In the genomic region with DNA sequence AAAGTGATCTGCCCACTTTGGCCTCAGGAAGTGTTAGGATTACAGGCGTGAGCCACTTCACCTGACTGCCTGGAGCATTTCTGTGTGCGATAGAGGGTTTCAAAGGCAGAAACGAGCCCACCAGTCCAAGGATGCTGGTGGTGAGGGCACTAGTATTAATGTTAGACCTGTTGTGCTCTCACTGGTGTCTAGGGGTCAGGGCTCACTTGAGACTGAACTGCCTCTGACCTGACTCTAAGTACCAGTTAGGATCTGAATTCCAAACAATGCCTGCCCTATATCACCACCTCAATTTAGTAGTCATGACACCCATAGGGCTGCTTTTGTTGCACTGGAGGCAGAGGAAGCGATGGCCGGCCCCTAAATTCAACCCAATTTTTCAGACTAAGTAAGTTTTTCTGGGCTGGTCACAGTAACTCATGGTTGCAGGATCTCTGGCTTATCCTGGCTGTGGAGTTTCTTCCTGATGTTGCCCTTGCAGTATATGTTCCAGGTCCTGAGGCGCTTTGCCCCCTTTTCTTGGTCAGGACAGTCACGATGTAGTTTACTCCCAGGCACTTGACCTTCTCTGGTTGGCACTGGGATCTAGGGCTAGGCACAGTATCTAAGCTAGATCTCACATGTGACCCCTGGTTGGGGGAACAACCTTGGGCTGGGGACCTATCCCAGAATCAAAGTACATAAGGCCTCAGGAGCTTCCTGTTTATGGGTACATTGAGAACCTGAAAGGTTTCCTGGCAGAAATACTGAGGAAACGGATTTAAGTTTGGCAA, we compare ENCODE assay signal across 12 cellular contexts. TPM values are rescaled to one million over a fixed set of nuclear protein-coding genes. Genes with fewer than 3 reads are reported as not detected.
DNase-seq lines count a peak whose midpoint lies in the region; ATAC-seq and TF ChIP-seq lines count a peak whose summit lies in the region.
"Had no signal": no experiment of that assay in that cellular context is flagged by ENCODE, and none has a peak within 500 bp of the region (broad histone marks: within the 10 kb centered on the region; RNA-seq: fewer than 3 reads in every experiment).

No MANE protein-coding gene starts in this region.

- peak overlapping the region; percentile 8 to 78 (median 73) for H3K27ac Mint-ChIP-seq in CD4-positive, alpha-beta memory T cell
- H3K27ac Mint-ChIP-seq in GM23338, result peak overlapping the region; percentile 78
- H3K27ac Mint-ChIP-seq in naive thymus-derived CD4-positive, alpha-beta T cell, result peak overlapping the region; percentile 43 to 90 (median 83)
- H3K27ac Mint-ChIP-seq: T-helper 1 cell treated with Interleukin-12 subunit alpha and Interleukin-12 subunit beta and Interleukin-4 antibody, amounts not matched to agents 30 μg/mL and 1 μg/mL, for 36 hours had no signal

- peaks cover 36 to 68% of the 10 kb centered on the region in 2 donors for H3K36me3 Mint-ChIP-seq in CD4-positive, alpha-beta memory T cell
- H3K36me3 Mint-ChIP-seq in GM23338 (ENCODE audit: low read depth), result peaks cover 56% of the 10 kb centered on the region
- H3K36me3 Mint-ChIP-seq in naive thymus-derived CD4-positive, alpha-beta T cell, result peaks cover 12 to 42% (median 21%) of the 10 kb centered on the region in 5 donors

- H3K4me1 ChIP-seq in CD4-positive, alpha-beta memory T cell (ENCODE audit: insufficient read depth, low read length), result no peaks in the 10 kb centered on the region
- H3K4me1 ChIP-seq in GM23338 (ENCODE audit: insufficient read depth), result peaks cover 10% of the 10 kb centered on the region; the same call in 1 of the 2 replicates
- peaks cover 0 to 3% of the 10 kb centered on the region in 2 donors for H3K4me1 ChIP-seq in ascending aorta
- H3K4me1 ChIP-seq in naive thymus-derived CD4-positive, alpha-beta T cell (ENCODE audit: control insufficient read depth in 2 of 2, insufficient read depth in 2 of 2, low read length in 2 of 2), result peaks cover 0 to 7% of the 10 kb centered on the region in 2 donors
- H3K4me1 ChIP-seq in Karpas-422 (ENCODE audit: low read length), result peaks cover 21% of the 10 kb centered on the region

- no peak overlapping the region for H3K27ac ChIP-seq in CD4-positive, alpha-beta memory T cell (ENCODE audit: low read depth, low read length)
- H3K27ac ChIP-seq in GM23338 (ENCODE audit: low read depth) (peak overlapping the region; percentile 34), ascending aorta (peak overlapping the region; percentile 33 to 62), Karpas-422 (ENCODE audit: low read length) (no peak overlapping the region)
- peak overlapping the region; percentile 50 for H3K27ac ChIP-seq in naive thymus-derived CD4-positive, alpha-beta T cell (ENCODE audit: low read depth, low read length)

- H3K79me2 ChIP-seq in GM23338 (replicated peaks; ENCODE audit: insufficient read depth) (no peaks in the 10 kb centered on the region), Karpas-422 (ENCODE audit: low read length) (peaks cover 9% of the 10 kb centered on the region; the same call in 1 of the 2 replicates)

- H3K4me1 Mint-ChIP-seq in CD4-positive, alpha-beta memory T cell, result peaks cover 0 to 7% (median 2%) of the 10 kb centered on the region in 4 donors
- peaks cover 7% of the 10 kb centered on the region for H3K4me1 Mint-ChIP-seq in GM23338
- H3K4me1 Mint-ChIP-seq in naive thymus-derived CD4-positive, alpha-beta T cell, result peaks cover 0 to 19% (median 12%) of the 10 kb centered on the region in 7 donors
- H3K4me1 Mint-ChIP-seq: nephron had no signal

- no peaks in the 10 kb centered on the region for H3K9me3 ChIP-seq in CD4-positive, alpha-beta memory T cell (ENCODE audit: control insufficient read depth in 1 of 2, low read length in 2 of 2)
- no peaks in the 10 kb centered on the region for H3K9me3 ChIP-seq in ascending aorta
- H3K9me3 ChIP-seq in naive thymus-derived CD4-positive, alpha-beta T cell (ENCODE audit: control insufficient read depth in 2 of 3, low read length in 3 of 3), result no peaks in the 10 kb centered on the region
- no peaks in the 10 kb centered on the region for H3K9me3 ChIP-seq in Karpas-422 (ENCODE audit: low read length)

- H3F3A ChIP-seq in GM23338 (replicated peaks; ENCODE audit: low read depth), result peaks cover 87% of the 10 kb centered on the region

- H3K4me2 ChIP-seq in GM23338 (no peak overlapping the region), Karpas-422 (ENCODE audit: low read depth, low read length, poor library complexity, severe bottlenecking) (no peak overlapping the region)

- DNase-seq in CD4-positive, alpha-beta memory T cell, result no peak
- DNase-seq in GM23338 (ENCODE audit: low spot score) (peak; percentile 45), ascending aorta (ENCODE audit: low spot score in 2 of 2) (no peak), Karpas-422 (no peak), NCI-H146 treated with DMSO at 0.1 percent for 48 hours (lab: John Stamatoyannopoulos, UW; ENCODE audit: unreplicated experiment) (no peak), NCI-H1092 treated with DMSO at 0.1 percent for 48 hours (lab: John Stamatoyannopoulos, UW) (no peak)
- no peak for DNase-seq in naive thymus-derived CD4-positive, alpha-beta T cell
- DNase-seq: DMS79, erythroblast, NCI-H1436 treated with DMSO at 0.1 percent for 48 hours had no signal

- intact Hi-C loops in CD4-positive, alpha-beta memory T cell (cut with micrococcal nuclease), result no loop called here
- intact Hi-C loops in ascending aorta (cut with DNase I), result no loop called here
- intact Hi-C loops in naive thymus-derived CD4-positive, alpha-beta T cell (cut with micrococcal nuclease), result no loop called here

- TF ChIP-seq CTCF in GM23338 (conservative IDR thresholded peaks at IDR 0.05; ENCODE audit: low read depth in 2 of 2), result peak in 1 of 2 experiments; percentile 18; a peak in 1 of 4 replicates
- no peak for TF ChIP-seq CTCF in ascending aorta (IDR thresholded peaks at IDR 0.05)

- no peak overlapping the region for H3K4me3 Mint-ChIP-seq in CD4-positive, alpha-beta memory T cell
- no peak overlapping the region for H3K4me3 Mint-ChIP-seq in GM23338
- no peak overlapping the region for H3K4me3 Mint-ChIP-seq in naive thymus-derived CD4-positive, alpha-beta T cell
- H3K4me3 Mint-ChIP-seq: nephron; T-helper 1 cell treated with Interleukin-12 subunit alpha and Interleukin-12 subunit beta and Interleukin-4 antibody, amounts not matched to agents 30 μg/mL and 1 μg/mL, for 36 hours had no signal

- CTCF ChIA-PET in CD4-positive, alpha-beta memory T cell (lab: Charles Lee; ENCODE audit: partially characterized antibody), result no interaction called here
- CTCF ChIA-PET in naive thymus-derived CD4-positive, alpha-beta T cell (lab: Charles Lee), result no interaction called here

- peaks cover 41% of the 10 kb centered on the region for H3K36me3 ChIP-seq in CD4-positive, alpha-beta memory T cell (ENCODE audit: insufficient read depth, low read length)
- H3K36me3 ChIP-seq in GM23338 (ENCODE audit: insufficient read depth), result peaks cover 42% of the 10 kb centered on the region
- peaks cover 34 to 47% of the 10 kb centered on the region in 2 donors for H3K36me3 ChIP-seq in ascending aorta
- peaks cover 7 to 59% (median 18%) of the 10 kb centered on the region in 3 experiments for H3K36me3 ChIP-seq in naive thymus-derived CD4-positive, alpha-beta T cell (ENCODE audit: control insufficient read depth in 2 of 3, insufficient read depth in 3 of 3, low read length in 3 of 3)
- peaks cover 27% of the 10 kb centered on the region for H3K36me3 ChIP-seq in Karpas-422 (ENCODE audit: insufficient read depth, low read length)

- ATAC-seq in GM23338, result peak; percentile 2; the same call in 2 of the 3 replicates
- no peak for ATAC-seq in naive thymus-derived CD4-positive, alpha-beta T cell

- POLR2A ChIA-PET in CD4-positive, alpha-beta memory T cell (lab: Charles Lee; ENCODE audit: partially characterized antibody), result no interaction called here
- POLR2A ChIA-PET in naive thymus-derived CD4-positive, alpha-beta T cell (lab: Charles Lee), result no interaction called here

- H3K9me3 Mint-ChIP-seq in CD4-positive, alpha-beta memory T cell, result no peaks in the 10 kb centered on the region
- no peaks in the 10 kb centered on the region for H3K9me3 Mint-ChIP-seq in GM23338
- peaks cover 0 to 2% (median 0%) of the 10 kb centered on the region in 11 donors for H3K9me3 Mint-ChIP-seq in naive thymus-derived CD4-positive, alpha-beta T cell
- H3K9me3 Mint-ChIP-seq: nephron; T-helper 1 cell treated with Interleukin-12 subunit alpha and Interleukin-12 subunit beta and Interleukin-4 antibody, amounts not matched to agents 30 μg/mL and 1 μg/mL, for 36 hours had no signal

- H2AFZ ChIP-seq in GM23338, result no peak overlapping the region
- H2AFZ ChIP-seq in Karpas-422 (ENCODE audit: low read length), result no peak overlapping the region

- H3K27me3 Mint-ChIP-seq in CD4-positive, alpha-beta memory T cell, result no peaks in the 10 kb centered on the region
- peaks cover 26% of the 10 kb centered on the region for H3K27me3 Mint-ChIP-seq in GM23338 (ENCODE audit: insufficient read depth, low read depth, poor library complexity)
- H3K27me3 Mint-ChIP-seq in naive thymus-derived CD4-positive, alpha-beta T cell, result no peaks in the 10 kb centered on the region

- H4K20me1 ChIP-seq in GM23338 (replicated peaks; ENCODE audit: insufficient read depth) (peaks cover 43% of the 10 kb centered on the region), Karpas-422 (ENCODE audit: insufficient read depth, low read depth, low read length) (peaks cover 29% of the 10 kb centered on the region)

- no peaks in the 10 kb centered on the region for H3K9me2 ChIP-seq in GM23338 (ENCODE audit: insufficient read depth)
- no peaks in the 10 kb centered on the region for H3K9me2 ChIP-seq in Karpas-422 (replicated peaks; ENCODE audit: insufficient read depth, low read length)

- no peaks in the 10 kb centered on the region for H3K27me3 ChIP-seq in CD4-positive, alpha-beta memory T cell (ENCODE audit: insufficient read depth, low read length)
- H3K27me3 ChIP-seq in GM23338 (ENCODE audit: insufficient read depth) (no peaks in the 10 kb centered on the region), ascending aorta (no peaks in the 10 kb centered on the region), Karpas-422 (ENCODE audit: low read length) (no peaks in the 10 kb centered on the region)
- no peaks in the 10 kb centered on the region for H3K27me3 ChIP-seq in naive thymus-derived CD4-positive, alpha-beta T cell (ENCODE audit: control insufficient read depth in 2 of 2, insufficient read depth in 2 of 2, low read length in 2 of 2)

- H3K4me3 ChIP-seq in CD4-positive, alpha-beta memory T cell (ENCODE audit: low read length in 2 of 2), result no peak overlapping the region
- H3K4me3 ChIP-seq in GM23338, result no peak overlapping the region
- no peak overlapping the region for H3K4me3 ChIP-seq in ascending aorta
- H3K4me3 ChIP-seq in naive thymus-derived CD4-positive, alpha-beta T cell (ENCODE audit: low read length), result no peak overlapping the region
- no peak overlapping the region for H3K4me3 ChIP-seq in Karpas-422 (ENCODE audit: low read length)

- no peak overlapping the region for H3K9ac ChIP-seq in Karpas-422 (ENCODE audit: low read length)

RNA-seq across cellular contexts. Expression of a gene that starts 4.5 kb away (rescaled TPM):
- total RNA-seq in CD4-positive, alpha-beta memory T cell, result 1 to 10 TPM; 7.6 to 8.3 TPM
- under 1 TPM in 1 of 2 donors, not detected in 1; 0.25 TPM for polyA plus RNA-seq in CD4-positive, alpha-beta memory T cell
- 1.0 and 2.2 TPM in 2 replicates for total RNA-seq in GM23338 (2014; rRNA removed; shearing (Covaris generic))
- polyA plus RNA-seq in GM23338 (2016; fragmentation: Nextera tagmentation; extraction: Ambion mirVana), result 0.57 and 0.90 TPM in 2 replicates
- total RNA-seq in ascending aorta, result not detected
- 1 to 10 TPM; 5.0 to 9.6 (median 5.5) TPM for total RNA-seq in naive thymus-derived CD4-positive, alpha-beta T cell
- polyA plus RNA-seq in naive thymus-derived CD4-positive, alpha-beta T cell, result under 1 TPM in 1 of 2 donors, not detected in 1; 0.18 TPM
- 1.6 and 4.1 TPM in 2 replicates for total RNA-seq in Karpas-422 (2014; rRNA removed; shearing (Covaris generic); ENCODE audit: low replicate concordance)

RNA-seq across cellular contexts. Expression of a gene that starts 35.5 kb away (rescaled TPM):
- 10 to 100 TPM; 93.7 to 93.9 TPM for total RNA-seq in CD4-positive, alpha-beta memory T cell
- 10 to 100 TPM; 57.1 to 87.1 TPM for polyA plus RNA-seq in CD4-positive, alpha-beta memory T cell
- total RNA-seq in GM23338 (2014; rRNA removed; shearing (Covaris generic)), result 254 and 294 TPM in 2 replicates
- polyA plus RNA-seq in GM23338 (2016; fragmentation: Nextera tagmentation; extraction: Ambion mirVana), result 1,008 and 1,039 TPM in 2 replicates
- 49.1 TPM for total RNA-seq in ascending aorta
- 100 to 1,000 TPM in 2 of 5 experiments, 10 to 100 TPM in 3; 70.5 to 173 (median 84.0) TPM for total RNA-seq in naive thymus-derived CD4-positive, alpha-beta T cell
- 100 to 1,000 TPM in 1 of 2 donors, 10 to 100 TPM in 1; 78.9 to 108 TPM for polyA plus RNA-seq in naive thymus-derived CD4-positive, alpha-beta T cell
- total RNA-seq in Karpas-422 (2014; rRNA removed; shearing (Covaris generic); ENCODE audit: low replicate concordance), result 61.8 and 88.1 TPM in 2 replicates

Comparison
In these comparisons a context has a peak if more than half of its experiments do, and no peak if none do; other contexts are left out.
1. H3K27ac ChIP-seq: peak in GM23338 (single experiment), ascending aorta (2 of 2) and naive thymus-derived CD4-positive, alpha-beta T cell (single experiment); none in CD4-positive, alpha-beta memory T cell (single experiment) and Karpas-422 (single experiment).
2. Peak in every context shown above with its lines, with median percentiles within 50 percentile points of each other: H3K27ac Mint-ChIP-seq.